In genomic region chr18:10421859-10422258, GRCh38 we compare ENCODE assay signal across 19 cellular contexts. TPM values are rescaled to one million over a fixed set of nuclear protein-coding genes. Genes with fewer than 3 reads are reported as not detected.
DNase-seq lines count a peak whose midpoint lies in the region; ATAC-seq and TF ChIP-seq lines count a peak whose summit lies in the region.
"Had no signal": no experiment of that assay in that cellular context is flagged by ENCODE, and none has a peak within 500 bp of the region (broad histone marks: within the 10 kb centered on the region; RNA-seq: fewer than 3 reads in every experiment).

No MANE protein-coding gene starts in this region.

- TF ChIP-seq EP300 in gastroesophageal sphincter (IDR thresholded peaks at IDR 0.05) = no peak

- H3K4me3 Mint-ChIP-seq in activated T-cell treated with anti-CD3 and anti-CD28 coated beads, Interleukin-2, amount 50 U/mL, for 4 hours = no peak overlapping the region
- H3K4me3 Mint-ChIP-seq: activated CD4-positive, alpha-beta T cell treated with anti-CD3 and anti-CD28 coated beads, Interleukin-2, amount 10 ng/mL, durations not matched to agents 7 days and 5 days; activated naive CD8-positive, alpha-beta T cell; naive thymus-derived CD8-positive, alpha-beta T cell; stimulated activated naive CD8-positive, alpha-beta T cell treated with anti-CD3 and anti-CD28 coated beads, Interleukin-15, amount 100 ng/mL, for 72 hours had no signal

- in situ Hi-C loops in astrocyte of the spinal cord (cut with HindIII; ENCODE audit: low sequenced_read_pairs) = no loop called here

- peaks cover 6% of the 10 kb centered on the region for H3K27me3 Mint-ChIP-seq in activated T-cell treated with anti-CD3 and anti-CD28 coated beads, Interleukin-2, amount 50 U/mL, for 4 hours (ENCODE audit: low read depth)

- peak; percentile 57 for DNase-seq in AG08396 (ENCODE audit: low spot score)
- peak; percentile 36 for DNase-seq in HS-5 (ENCODE audit: low read depth)
- peak; percentile 55 for DNase-seq in astrocyte of the spinal cord (ENCODE audit: low read depth, low spot score)
- DNase-seq in activated T-cell treated with anti-CD3 and anti-CD28 coated beads, Interleukin-2, amount 50 U/mL, for 4 hours = no peak
- no peak for DNase-seq in Ammon's horn (ENCODE audit: low spot score)
- no peak for DNase-seq in caudate nucleus (lab: John Stamatoyannopoulos, UW)
- DNase-seq: activated CD4-positive, alpha-beta T cell treated with anti-CD3 and anti-CD28 coated beads, Interleukin-2, amount 10 ng/mL, durations not matched to agents 7 days and 5 days; naive thymus-derived CD8-positive, alpha-beta T cell; NCI-H1436; NCI-H510A; stimulated activated CD4-positive, alpha-beta T cell treated with anti-CD3 and anti-CD28 coated beads, Interleukin-15, amount 100 ng/mL, for 24 hours; stimulated activated naive CD8-positive, alpha-beta T cell treated with anti-CD3 and anti-CD28 coated beads, Interleukin-15, amount 100 ng/mL, for 72 hours had no signal

- ATAC-seq in gastroesophageal sphincter = peak; percentile 42
- ATAC-seq in activated T-cell treated with anti-CD3 and anti-CD28 coated beads, Interleukin-2, amount 50 U/mL, for 4 hours = no peak
- no peak for ATAC-seq in HG03045 (IDR thresholded peaks at IDR 0.05; ENCODE audit: unreplicated experiment)
- ATAC-seq: HCT116; naive thymus-derived CD8-positive, alpha-beta T cell; stimulated activated naive CD8-positive, alpha-beta T cell treated with anti-CD3 and anti-CD28 coated beads, Interleukin-15, amount 100 ng/mL, for 72 hours had no signal

- WGBS in gastroesophageal sphincter (ENCODE audit: low coverage in 1 of 2), 2 donors = 47 to 54% methylated on average over 2 to 3 of the region's 5 CpGs

- peaks cover 10% of the 10 kb centered on the region for H3K27me3 ChIP-seq in gastroesophageal sphincter
- H3K27me3 ChIP-seq: SJSA1, vagina had no signal

- no peak for TF ChIP-seq CTCF in astrocyte of the spinal cord (IDR thresholded peaks at IDR 0.05; ENCODE audit: low read depth, low read length)
- no peak for TF ChIP-seq CTCF in gastroesophageal sphincter (IDR thresholded peaks at IDR 0.05)

- H3K27ac ChIP-seq in gastroesophageal sphincter = peak overlapping the region in 1 of 4 donors; percentile 21
- no peak overlapping the region for H3K27ac ChIP-seq in caudate nucleus (ENCODE audit: low read depth, low read length)
- H3K27ac ChIP-seq: prostate gland, SJSA1, vagina had no signal

- H3K36me3 Mint-ChIP-seq in activated T-cell treated with anti-CD3 and anti-CD28 coated beads, Interleukin-2, amount 50 U/mL, for 4 hours (ENCODE audit: insufficient read depth) = no peaks in the 10 kb centered on the region
- H3K36me3 Mint-ChIP-seq: activated naive CD8-positive, alpha-beta T cell; naive thymus-derived CD8-positive, alpha-beta T cell had no signal

- H3K9me3 Mint-ChIP-seq in activated T-cell treated with anti-CD3 and anti-CD28 coated beads, Interleukin-2, amount 50 U/mL, for 4 hours = no peaks in the 10 kb centered on the region
- H3K9me3 Mint-ChIP-seq: activated CD4-positive, alpha-beta T cell treated with anti-CD3 and anti-CD28 coated beads, Interleukin-2, amount 10 ng/mL, durations not matched to agents 7 days and 5 days had no signal

- no peak overlapping the region for H3K4me3 ChIP-seq in astrocyte of the spinal cord (ENCODE audit: low read depth, low read length)
- no peak overlapping the region for H3K4me3 ChIP-seq in gastroesophageal sphincter
- H3K4me3 ChIP-seq: prostate gland, SJSA1, vagina had no signal

- no peaks in the 10 kb centered on the region for H3K36me3 ChIP-seq in gastroesophageal sphincter
- H3K36me3 ChIP-seq: prostate gland, SJSA1, vagina had no signal

- H3K4me1 Mint-ChIP-seq in activated T-cell treated with anti-CD3 and anti-CD28 coated beads, Interleukin-2, amount 50 U/mL, for 4 hours (ENCODE audit: low read depth) = no peaks in the 10 kb centered on the region
- H3K4me1 Mint-ChIP-seq: activated CD4-positive, alpha-beta T cell treated with anti-CD3 and anti-CD28 coated beads, Interleukin-2, amount 10 ng/mL, durations not matched to agents 7 days and 5 days; naive thymus-derived CD8-positive, alpha-beta T cell; stimulated activated naive CD8-positive, alpha-beta T cell treated with anti-CD3 and anti-CD28 coated beads, Interleukin-15, amount 100 ng/mL, for 72 hours had no signal

- H3K9me3 ChIP-seq in gastroesophageal sphincter = no peaks in the 10 kb centered on the region
- H3K9me3 ChIP-seq: prostate gland, SJSA1, vagina had no signal

- peaks cover 0 to 17% (median 2%) of the 10 kb centered on the region in 3 donors for H3K4me1 ChIP-seq in gastroesophageal sphincter
- H3K4me1 ChIP-seq: prostate gland, SJSA1 had no signal

- no peak for TF ChIP-seq POLR2A in gastroesophageal sphincter (IDR thresholded peaks at IDR 0.05)

RNA-seq across cellular contexts. Expression of gene APCDD1, which starts 32.6 kb away (rescaled TPM):
- total RNA-seq in gastroesophageal sphincter = 100 to 1,000 TPM in 1 of 4 donors, 10 to 100 TPM in 3; 34.7 to 196 (median 41.3) TPM
- under 1 TPM in 1 of 3 donors, not detected in 2; 0.21 TPM for total RNA-seq in activated T-cell treated with anti-CD3 and anti-CD28 coated beads, Interleukin-2, amount 50 U/mL, for 4 hours
- total RNA-seq: activated CD4-positive, alpha-beta T cell treated with anti-CD3 and anti-CD28 coated beads, Interleukin-2, amount 10 ng/mL, durations not matched to agents 7 days and 5 days; naive thymus-derived CD8-positive, alpha-beta T cell; SJSA1 had no signal

Comparison
In these comparisons a context has a peak if more than half of its experiments do, and no peak if none do; other contexts are left out.
1. DNase-seq: peak in AG08396 (single experiment), HS-5 (single experiment) and astrocyte of the spinal cord (single experiment); none in activated T-cell treated with anti-CD3 and anti-CD28 coated beads, Interleukin-2, amount 50 U/mL, for 4 hours (single experiment), Ammon's horn (single experiment) and caudate nucleus (0 of 61).
2. RNA of gene APCDD1, which starts 32.6 kb away (total RNA-seq): 34.7 to 196 TPM in gastroesophageal sphincter; 0.21 TPM in activated T-cell treated with anti-CD3 and anti-CD28 coated beads, Interleukin-2, amount 50 U/mL, for 4 hours; every median in the first group is over 10 times any median in the second.